In genomic region chr2:168639501-168639900, GRCh38 we compare ENCODE assay signal across 12 cellular contexts.
DNase-seq lines count a peak whose midpoint lies in the region; TF ChIP-seq lines count a peak whose summit lies in the region.
"Had no signal": no experiment of that assay in that cellular context is flagged by ENCODE, and none has a peak within 500 bp of the region (broad histone marks: within the 10 kb centered on the region; RNA-seq: fewer than 3 reads in every experiment).

No MANE protein-coding gene starts in this region.

- H3K27ac Mint-ChIP-seq in Caco-2 (ENCODE audit: unreplicated experiment): no peak overlapping the region
- no peak overlapping the region for H3K27ac Mint-ChIP-seq in activated T-helper 2 cell treated with anti-CD3 and anti-CD28 coated beads, Interferon-gamma antibody, Interleukin-2, Interleukin-4, amounts not matched to agents 10 μg/mL and 5 μg/mL and 100 μg/mL, durations not matched to agents 14 hours and 24 hours and 36 hours

- 0 out of 2 replicates have a peak, but pooled peaks cover 12% of the 10 kb centered on the region for H3K4me1 ChIP-seq in Caco-2

- no peak for TF ChIP-seq CTCF in Caco-2 (IDR thresholded peaks at IDR 0.05; ENCODE audit: insufficient read depth in 1 of 2, low read depth in 1 of 2, low read length in 1 of 2, severe bottlenecking in 1 of 2, unreplicated experiment in 1 of 2)

- H3K27ac ChIP-seq in SK-N-MC: no peak overlapping the region

- H3K4me3 ChIP-seq in Caco-2 (ENCODE audit: low read depth, low read length) (no peak overlapping the region), SK-N-MC (peak overlapping the region; percentile 35)

- no peaks in the 10 kb centered on the region for H3K27me3 ChIP-seq in Caco-2 (replicated peaks; ENCODE audit: control insufficient read depth, insufficient read depth, low read length)

- H3K9ac ChIP-seq in SK-N-MC (ENCODE audit: insufficient read length): no peak overlapping the region

- intact Hi-C loops in Caco-2 (cut with micrococcal nuclease; ENCODE audit: unreplicated experiment): no loop called here
- intact Hi-C loops in activated T-helper 2 cell treated with anti-CD3 and anti-CD28 coated beads, Interferon-gamma antibody, Interleukin-2, Interleukin-4, amounts not matched to agents 10 μg/mL and 5 μg/mL and 100 μg/mL, durations not matched to agents 14 hours and 24 hours and 36 hours (cut with micrococcal nuclease): no loop called here

- POLR2A ChIA-PET in Caco-2 (lab: Charles Lee): no interaction called here

- CTCF ChIA-PET in Caco-2 (lab: Charles Lee): no interaction called here

- no peaks in the 10 kb centered on the region; the same call in 1 of the 2 replicates for H3K36me3 ChIP-seq in Caco-2 (ENCODE audit: control insufficient read depth, insufficient read depth, low read length)
- H3K36me3 ChIP-seq in SK-N-MC (ENCODE audit: insufficient read depth, low read length): no peaks in the 10 kb centered on the region

- no peaks in the 10 kb centered on the region for H3K36me3 Mint-ChIP-seq in Caco-2 (ENCODE audit: insufficient read depth, unreplicated experiment)
- H3K36me3 Mint-ChIP-seq in activated T-helper 2 cell treated with anti-CD3 and anti-CD28 coated beads, Interferon-gamma antibody, Interleukin-2, Interleukin-4, amounts not matched to agents 10 μg/mL and 5 μg/mL and 100 μg/mL, durations not matched to agents 14 hours and 24 hours and 36 hours (ENCODE audit: low read depth): peaks cover 5% of the 10 kb centered on the region

- DNase-seq in Caco-2: peak; percentile 21 to 43
- no peak for DNase-seq in SK-N-MC (ENCODE audit: low read depth, low spot score)
- peak; percentile 14 for DNase-seq in glomerular visceral epithelial cell (ENCODE audit: extremely low spot score)
- DNase-seq in non-pigmented ciliary epithelial cell (ENCODE audit: low read depth): peak; percentile 30
- no peak for DNase-seq in NCI-H2081 (lab: John Stamatoyannopoulos, UW)
- DNase-seq in activated T-helper 2 cell treated with anti-CD3 and anti-CD28 coated beads, Interferon-gamma antibody, Interleukin-2, Interleukin-4, amounts not matched to agents 10 μg/mL and 5 μg/mL and 100 μg/mL, durations not matched to agents 14 hours and 24 hours and 36 hours (ENCODE audit: low spot score): no peak
- no peak for DNase-seq in NCI-H1930 (lab: John Stamatoyannopoulos, UW)
- no peak for DNase-seq in 8988T
- DNase-seq: activated gamma-delta T cell, Calu3, NCI-H1436, T1000 had no signal

- peaks cover 9% of the 10 kb centered on the region for H3K9me3 Mint-ChIP-seq in Caco-2 (ENCODE audit: unreplicated experiment)
- H3K9me3 Mint-ChIP-seq in activated T-helper 2 cell treated with anti-CD3 and anti-CD28 coated beads, Interferon-gamma antibody, Interleukin-2, Interleukin-4, amounts not matched to agents 10 μg/mL and 5 μg/mL and 100 μg/mL, durations not matched to agents 14 hours and 24 hours and 36 hours: no peaks in the 10 kb centered on the region

- no peaks in the 10 kb centered on the region for H3K27me3 Mint-ChIP-seq in Caco-2 (ENCODE audit: insufficient read depth, unreplicated experiment)
- no peaks in the 10 kb centered on the region for H3K27me3 Mint-ChIP-seq in activated T-helper 2 cell treated with anti-CD3 and anti-CD28 coated beads, Interferon-gamma antibody, Interleukin-2, Interleukin-4, amounts not matched to agents 10 μg/mL and 5 μg/mL and 100 μg/mL, durations not matched to agents 14 hours and 24 hours and 36 hours (ENCODE audit: low read depth)

- no peak overlapping the region for H3K4me3 Mint-ChIP-seq in Caco-2 (ENCODE audit: unreplicated experiment)
- H3K4me3 Mint-ChIP-seq in activated T-helper 2 cell treated with anti-CD3 and anti-CD28 coated beads, Interferon-gamma antibody, Interleukin-2, Interleukin-4, amounts not matched to agents 10 μg/mL and 5 μg/mL and 100 μg/mL, durations not matched to agents 14 hours and 24 hours and 36 hours (ENCODE audit: low read depth): no peak overlapping the region

- H3K4me1 Mint-ChIP-seq in Caco-2 (ENCODE audit: low read depth, unreplicated experiment): peaks cover 20% of the 10 kb centered on the region
- H3K4me1 Mint-ChIP-seq in activated T-helper 2 cell treated with anti-CD3 and anti-CD28 coated beads, Interferon-gamma antibody, Interleukin-2, Interleukin-4, amounts not matched to agents 10 μg/mL and 5 μg/mL and 100 μg/mL, durations not matched to agents 14 hours and 24 hours and 36 hours (ENCODE audit: low read depth): peaks cover 4% of the 10 kb centered on the region

- H3K9me3 ChIP-seq in Caco-2 (no peaks in the 10 kb centered on the region), SK-N-MC (ENCODE audit: low read depth, low read length) (no peaks in the 10 kb centered on the region)

- no TSS peak for BruUV-seq in Caco-2 (replicated peaks; lab: Mats Ljungman, UMichigan)

Comparison
In these comparisons a context has a peak if more than half of its experiments do, and no peak if none do; other contexts are left out.
1. DNase-seq: peak in Caco-2 (2 of 2), glomerular visceral epithelial cell (single experiment) and non-pigmented ciliary epithelial cell (single experiment); none in SK-N-MC (single experiment), NCI-H2081 (0 of 2), activated T-helper 2 cell treated with anti-CD3 and anti-CD28 coated beads, Interferon-gamma antibody, Interleukin-2, Interleukin-4, amounts not matched to agents 10 μg/mL and 5 μg/mL and 100 μg/mL, durations not matched to agents 14 hours and 24 hours and 36 hours (single experiment), NCI-H1930 (0 of 2) and 8988T (single experiment).